Comparison of ENCODE assay signal across 9 cellular contexts in genomic region chr14:74616996-74617700, GRCh38. TPM values are rescaled to one million over a fixed set of nuclear protein-coding genes. Genes with fewer than 3 reads are reported as not detected.
DNase-seq lines count a peak whose midpoint lies in the region; ATAC-seq, FAIRE-seq and TF ChIP-seq lines count a peak whose summit lies in the region.
"Had no signal": no experiment of that assay in that cellular context is flagged by ENCODE, and none has a peak within 500 bp of the region (broad histone marks: within the 10 kb centered on the region; RNA-seq: fewer than 3 reads in every experiment).

No MANE protein-coding gene starts in this region.

- intact Hi-C loops in K562 (cut with micrococcal nuclease) = no loop called here
- intact Hi-C loops in sciatic nerve (cut with DNase I) = no loop called here

- no peaks in the 10 kb centered on the region for H4K20me1 ChIP-seq in K562 (replicated peaks; ENCODE audit: control insufficient read depth, insufficient read depth, low read length)

- POLR2A ChIA-PET in AG04450 (lab: Yijun Ruan, JAX) = interaction anchor here (0.5 to 3.0 kb wide), 5 partner anchors 24 to 262 kb away, joined by 3 to 22 read pairs (median 4); partner anchors contain the start of genes ISCA2 and NPC2
- POLR2A ChIA-PET in K562 (lab: Yijun Ruan, JAX) = interaction anchor here (1.5 kb wide), 1 partner anchor 20 kb away, joined by 4 read pairs; no protein-coding TSS in a partner anchor

- CTCF ChIA-PET in AG04450 (lab: Charles Lee) = interaction anchor here (0.5 to 1.8 kb wide), 4 partner anchors 13 to 187 kb away, joined by 3 to 4 read pairs (median 4); no protein-coding TSS in a partner anchor
- CTCF ChIA-PET in K562 (lab: Yijun Ruan, JAX; ENCODE audit: low intra/inter-chr PET ratio) = no interaction called here

- H3K4me3 ChIP-seq in AG04450 (ENCODE audit: low read depth, low read length) (no peak overlapping the region), K562 (no peak overlapping the region), mesodermal cell (ENCODE audit: extremely low read depth, insufficient read depth, low read length, poor library complexity, severe bottlenecking) (peak overlapping the region; percentile 6), small intestine (ENCODE audit: low read depth in 1 of 2, low read length in 2 of 2) (no peak overlapping the region)

- peak overlapping the region; percentile 86 for H3K27ac ChIP-seq in AG04450 (ENCODE audit: low read depth, low read length)
- H3K27ac ChIP-seq in K562 (ENCODE audit: extremely low read depth, low read depth, low read length) = no peak overlapping the region; the same call in 2 of the 3 replicates
- peak overlapping the region; percentile 94 for H3K27ac ChIP-seq in mesodermal cell (ENCODE audit: low read depth, low read length, severe bottlenecking)
- H3K27ac ChIP-seq in small intestine (ENCODE audit: low read depth in 1 of 2, low read length in 1 of 2) = no peak overlapping the region

- ATAC-seq in K562 (no peak), HG03196 (IDR thresholded peaks at IDR 0.05; ENCODE audit: unreplicated experiment) (no peak), sciatic nerve (no peak)

- peaks cover 29 to 35% of the 10 kb centered on the region in 2 experiments for H3K4me1 ChIP-seq in K562 (replicated peaks in 1 of 2; ENCODE audit: control insufficient read depth in 2 of 2, insufficient read depth in 2 of 2, low read length in 2 of 2)
- H3K4me1 ChIP-seq in mesodermal cell (ENCODE audit: control insufficient read depth, insufficient read depth, low read length, poor library complexity, severe bottlenecking) = peaks cover 72% of the 10 kb centered on the region
- H3K4me1 ChIP-seq in small intestine (ENCODE audit: control insufficient read depth in 2 of 2, insufficient read depth in 1 of 2, low read depth in 1 of 2, low read length in 1 of 2) = peaks cover 0 to 14% of the 10 kb centered on the region in 2 donors

- 51% methylated on average over 8 of the region's 13 CpGs for WGBS in K562 (ENCODE audit: insufficient coverage, low coverage, missing lambda C conversion rate)
- WGBS in mesodermal cell (ENCODE audit: insufficient coverage in 2 of 2), 2 experiments = 64 to 80% methylated on average over 12 of the region's 13 CpGs
- 89 to 92% (median 91%) methylated on average over 13 of the region's 13 CpGs for WGBS in small intestine, 3 donors

- H3K36me3 ChIP-seq in K562 (ENCODE audit: control insufficient read depth, insufficient read depth, low read length) (no peaks in the 10 kb centered on the region), mesodermal cell (ENCODE audit: control insufficient read depth, insufficient read depth, low read length) (peaks cover 2% of the 10 kb centered on the region), small intestine (ENCODE audit: control insufficient read depth in 2 of 2, insufficient read depth in 2 of 2, low read length in 2 of 2) (no peaks in the 10 kb centered on the region)

- H2AFZ ChIP-seq in K562 (ENCODE audit: low read depth, low read length) = peak overlapping the region; percentile 63; the same call in 1 of the 2 replicates

- H3K9ac ChIP-seq in K562 (ENCODE audit: insufficient read depth in 1 of 2, low read depth in 2 of 2, low read length in 2 of 2) = peak overlapping the region in 1 of 2 experiments; percentile 50; a peak in 1 of 4 replicates

- in situ Hi-C loops in K562 (cut with MboI) = no loop called here

- no TSS peak for BruUV-seq in K562 (replicated peaks; lab: Mats Ljungman, UMichigan)

- TF ChIP-seq POLR2A in K562 (conservative IDR thresholded peaks at IDR 0.05) = no peak

- no peak for TF ChIP-seq EP300 in K562 (IDR thresholded peaks at IDR 0.05; ENCODE audit: low read length)

- no peaks in the 10 kb centered on the region for H3K9me1 ChIP-seq in K562 (ENCODE audit: control insufficient read depth, insufficient read depth, low read length)

- no peaks in the 10 kb centered on the region for H3K79me2 ChIP-seq in K562 (ENCODE audit: control insufficient read depth, insufficient read depth, low read length)

- no peak overlapping the region for H3K4me2 ChIP-seq in K562 (ENCODE audit: insufficient read depth, low read length)

- H3K27me3 ChIP-seq in AG04450 (ENCODE audit: control insufficient read depth, insufficient read depth, low read length) (no peaks in the 10 kb centered on the region), K562 (ENCODE audit: control insufficient read depth in 2 of 2, insufficient read depth in 2 of 2, low read length in 2 of 2) (no peaks in the 10 kb centered on the region), small intestine (ENCODE audit: control insufficient read depth in 2 of 2, insufficient read depth in 2 of 2, low read length in 2 of 2) (no peaks in the 10 kb centered on the region)

- DNase-seq in AG04450 (ENCODE audit: low read depth, low spot score) = no peak
- DNase-seq in HT1080 (ENCODE audit: low read depth) = peak; percentile 81
- DNase-seq in K562 (ENCODE audit: extremely low read depth in 1 of 4, low spot score in 3 of 4) = no peak
- DNase-seq in small intestine = no peak
- DNase-seq in stimulated activated CD4-positive, alpha-beta T cell treated with anti-CD3 and anti-CD28 coated beads, Interleukin-4, amount 100 ng/mL, for 4 hours = no peak
- DNase-seq in sciatic nerve (ENCODE audit: low spot score) = no peak
- DNase-seq: NCI-H1048 had no signal

- TF ChIP-seq CTCF in AG04450 (IDR thresholded peaks at IDR 0.05; ENCODE audit: low read depth, low read length) (no peak), K562 (IDR thresholded peaks at IDR 0.05 in 2 of 3, conservative IDR thresholded peaks at IDR 0.05 in 1 of 3; ENCODE audit: insufficient read depth in 2 of 3, low read depth in 1 of 3, low read length in 3 of 3) (no peak)

- FAIRE-seq in K562 (lab: Jason Lieb, UNC) = no peak
- no peak for FAIRE-seq in small intestine (lab: Jason Lieb, UNC)

- no peak for TF ChIP-seq RAD21 in K562 (CRISPR knock-in tag; conservative IDR thresholded peaks at IDR 0.05 in 1 of 2, IDR thresholded peaks at IDR 0.05 in 1 of 2)

- H3K9me3 ChIP-seq in AG04450 (ENCODE audit: control insufficient read depth, insufficient read depth, low read length) (no peaks in the 10 kb centered on the region), K562 (replicated peaks; ENCODE audit: control insufficient read depth, insufficient read depth, low read depth, low read length) (no peaks in the 10 kb centered on the region), mesodermal cell (ENCODE audit: control insufficient read depth, low read length) (no peaks in the 10 kb centered on the region), small intestine (ENCODE audit: control insufficient read depth, low read depth) (no peaks in the 10 kb centered on the region)

TF ChIP-seq in K562, 482 proteins besides CTCF, POLR2A, EP300 and RAD21 (continues in another document):
- TF ChIP-seq ETS2 (tag; IDR thresholded peaks at IDR 0.05; ENCODE audit: borderline replicate concordance, poor library complexity, severe bottlenecking) = no peak
- TF ChIP-seq MXI1 (IDR thresholded peaks at IDR 0.05; ENCODE audit: low read depth, low read length) = no peak
- TF ChIP-seq PHTF2 (CRISPR knock-in tag; IDR thresholded peaks at IDR 0.05) = no peak
- no peak for TF ChIP-seq ZEB2 (IDR thresholded peaks at IDR 0.05)
- no peak for TF ChIP-seq THAP12 (CRISPR knock-in tag; IDR thresholded peaks at IDR 0.05)
- TF ChIP-seq ERF (CRISPR knock-in tag; IDR thresholded peaks at IDR 0.05) = no peak
- no peak for TF ChIP-seq SIRT6 (IDR thresholded peaks at IDR 0.05; ENCODE audit: low read depth, low read length)

RNA-seq across cellular contexts. Expression of gene LTBP2, which starts 5.1 kb away (rescaled TPM):
- polyA plus RNA-seq in AG04450 (2011; rRNA removed) = 44.3 and 61.8 TPM in 2 replicates
- 45.0 and 60.1 TPM in 2 replicates for polyA minus RNA-seq in AG04450 (2011; rRNA and poly(A)+ RNA removed)
- total RNA-seq in HT1080 (2014; rRNA removed; shearing (Covaris generic)) = 32.5 and 34.9 TPM in 2 replicates
- 20.4 and 23.1 TPM in 2 replicates for polyA plus RNA-seq in HT1080 (2015; cell fraction: cytosol; rRNA removed)
- polyA plus RNA-seq in HT1080 (2015; cell fraction: nucleus; rRNA removed) = 62.2 and 66.5 TPM in 2 replicates
- 0.25 and 0.35 TPM in 2 replicates for total RNA-seq in K562 (2011; cell fraction: chromatin; rRNA removed; ENCODE audit: low replicate concordance)
- 0.66 and 0.83 TPM in 2 replicates for total RNA-seq in K562 (2011; cell fraction: nucleolus; rRNA removed)
- total RNA-seq in K562 (2011; cell fraction: nucleoplasm; rRNA removed) = 0.07 and 0.23 TPM in 2 replicates
- 0.04 TPM in 1 of 2 replicates, not detected in the other for total RNA-seq in K562 (2014; rRNA removed)
- total RNA-seq in K562 (2014; rRNA removed; fragmentation: Illumina TruSeq; extraction: Trizol) = not detected in 2 replicates
- not detected in 2 replicates for total RNA-seq in K562 (2015; rRNA removed; fragmentation: Illumina TruSeq; extraction: Trizol)
- 0.18 and 0.20 TPM in 2 replicates for total RNA-seq in K562 (2021)
- 0.03 and 0.07 TPM in 2 replicates for polyA plus RNA-seq in K562 (2011; rRNA removed)
- polyA plus RNA-seq in K562 (2011; cell fraction: cytosol; rRNA removed) = 0.07 and 0.13 TPM in 2 replicates
- 0.34 and 0.46 TPM in 2 replicates for polyA plus RNA-seq in K562 (2011; cell fraction: nucleus; rRNA removed)
- polyA plus RNA-seq in K562 (2012) = 0.10 and 0.35 TPM in 2 replicates
- polyA plus RNA-seq in K562 (2014; fragmentation: Illumina TruSeq; extraction: Trizol) = 0.01 TPM in 1 of 2 replicates, not detected in the other
- under 1 TPM; 0.03 to 0.04 TPM for polyA plus RNA-seq in K562 (2014; fragmentation: Nextera tagmentation; extraction: Ambion mirVana)
- under 0.01 TPM in 1 of 2 replicates, not detected in the other for polyA plus RNA-seq in K562 (2014; rRNA removed)
- polyA minus RNA-seq in K562 (2011; rRNA and poly(A)+ RNA removed) = 0.04 and 0.06 TPM in 2 replicates
- polyA minus RNA-seq in K562 (2011; cell fraction: cytosol; rRNA and poly(A)+ RNA removed) = not detected in 2 replicates
- polyA minus RNA-seq in K562 (2011; cell fraction: nucleus; rRNA and poly(A)+ RNA removed) = 0.44 and 0.54 TPM in 2 replicates
- 29.7 TPM for polyA plus RNA-seq in mesodermal cell (2013, experiment 1 of 2)
- polyA plus RNA-seq in mesodermal cell (2013, experiment 2 of 2) = 26.6 TPM
- polyA plus RNA-seq in small intestine = 1 to 10 TPM in 1 of 3 donors, under 1 TPM in 2; 0.22 to 1.8 (median 0.54) TPM
- 93.0 TPM for total RNA-seq in sciatic nerve

Comparison
In these comparisons a context has a peak if more than half of its experiments do, and no peak if none do; other contexts are left out.
1. H3K27ac ChIP-seq: peak in AG04450 (single experiment) and mesodermal cell (single experiment); none in K562 (single experiment) and small intestine (0 of 2).
2. RNA of gene LTBP2, which starts 5.1 kb away (total RNA-seq): 93.0 TPM in sciatic nerve (single experiment) and 32.5 to 34.9 TPM in HT1080; 0.04 to 0.83 TPM in K562; every median in the first group is over 10 times any median in the second.